Comparison of ENCODE assay signal across 2 cellular contexts in the genomic region with DNA sequence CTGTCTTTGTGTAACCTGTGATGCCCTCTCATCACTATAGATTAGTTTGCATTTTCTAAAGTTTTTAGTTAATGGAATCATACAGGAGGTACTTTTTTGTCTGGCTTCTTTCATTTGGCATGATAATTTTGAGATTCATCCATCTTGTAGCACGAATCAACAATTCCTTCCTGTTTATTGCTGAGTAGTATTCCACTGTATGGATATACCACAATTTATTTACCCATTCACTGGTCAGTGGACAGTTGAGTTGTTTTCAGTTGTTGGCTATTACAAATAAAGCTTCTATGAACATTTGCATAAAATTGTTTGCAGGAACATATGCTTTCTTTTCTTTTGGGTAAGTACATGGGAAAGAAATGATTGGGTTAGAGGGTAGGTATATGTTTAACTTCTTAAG.
TF ChIP-seq lines count a peak whose summit lies in the region.

No MANE protein-coding gene starts in this region.

TF ChIP-seq in HEK293, 187 proteins besides CTCF, POLR2A, EP300 and RAD21 (continued from another document):
- TF ChIP-seq ZNF146 (tag by site-specific recombination; IDR thresholded peaks at IDR 0.05): peak; percentile 45; the same call in 1 of the 2 replicates
TF ChIP-seq in HEK293: peak in this region for 2.

TF ChIP-seq in H1, 55 proteins besides CTCF, POLR2A, EP300 and RAD21 (continued from another document):
- no peak for TF ChIP-seq SIN3A (conservative IDR thresholded peaks at IDR 0.05 in 1 of 2, IDR thresholded peaks at IDR 0.05 in 1 of 2; ENCODE audit: low read depth in 1 of 2, low read length in 2 of 2)
- peak; percentile 91 for TF ChIP-seq KDM1A (IDR thresholded peaks at IDR 0.05; ENCODE audit: borderline replicate concordance, low read length)
